In the genomic region with DNA sequence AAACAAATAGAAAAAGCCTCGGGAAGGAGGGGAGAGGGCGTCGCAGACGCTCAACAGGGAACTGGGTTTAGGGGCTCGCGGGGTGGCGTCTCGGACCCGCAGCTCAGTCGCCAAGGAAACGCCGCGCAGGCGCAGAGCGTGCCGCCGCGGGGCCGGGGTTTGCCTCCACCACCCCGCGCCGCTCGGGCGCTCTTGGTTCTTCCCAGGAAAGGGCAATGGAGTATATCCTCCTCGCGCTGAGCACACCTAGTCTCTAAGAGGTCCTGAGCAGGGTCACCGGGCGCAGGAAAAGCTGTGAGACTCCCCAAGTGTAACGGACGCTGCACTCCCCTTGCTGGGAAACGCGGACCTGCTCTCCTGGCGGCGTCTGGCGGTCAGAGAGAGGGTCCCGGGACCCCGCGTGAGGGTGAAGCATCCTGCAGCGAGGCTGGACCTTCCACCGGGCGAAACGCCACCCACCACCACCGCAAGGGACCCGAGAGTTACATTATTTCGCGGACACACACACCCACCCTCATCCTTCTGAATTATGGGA, we compare ENCODE assay signal across 8 cellular contexts. TPM values are rescaled to one million over a fixed set of nuclear protein-coding genes. Genes with fewer than 3 reads are reported as not detected.
DNase-seq lines count a peak whose midpoint lies in the region; ATAC-seq and TF ChIP-seq lines count a peak whose summit lies in the region.

No MANE protein-coding gene starts in this region.

- dilution Hi-C loops in mammary epithelial cell (cut with HindIII; ENCODE audit: low sequenced_read_pairs), result no loop called here

- no TSS peak for BruUV-seq in mammary epithelial cell (replicated peaks; lab: Mats Ljungman, UMichigan)

- intact Hi-C loops in mammary epithelial cell (cut with micrococcal nuclease), result no loop called here
- intact Hi-C loops in left colon (cut with DNase I, micrococcal nuclease), result no loop called here

- no peaks in the 10 kb centered on the region for H3K79me2 ChIP-seq in mammary epithelial cell (ENCODE audit: insufficient read depth, low read length)

- no peaks in the 10 kb centered on the region for H3K9me3 ChIP-seq in HAP-1
- H3K9me3 ChIP-seq in mammary epithelial cell (replicated peaks; ENCODE audit: insufficient read depth, low read length), result no peaks in the 10 kb centered on the region

- peak overlapping the region; percentile 73 for H3K4me3 ChIP-seq in HAP-1
- peak overlapping the region; percentile 64 to 74 (median 67) for H3K4me3 ChIP-seq in mammary epithelial cell (replicated peaks in 1 of 3; ENCODE audit: insufficient read depth in 1 of 3, low read depth in 2 of 3, low read length in 3 of 3)

- H2AFZ ChIP-seq in mammary epithelial cell (ENCODE audit: low read depth, low read length), result peak overlapping the region; percentile 99

- H4K20me1 ChIP-seq in mammary epithelial cell (ENCODE audit: insufficient read depth, low read length), result no peaks in the 10 kb centered on the region

- WGBS in mammary epithelial cell (ENCODE audit: low coverage, missing lambda C conversion rate), result 16% methylated on average over 6 of the region's 46 CpGs

- H3K27me3 ChIP-seq in HAP-1 (ENCODE audit: low read depth) (no peaks in the 10 kb centered on the region), mammary epithelial cell (ENCODE audit: insufficient read depth, low read length) (peaks cover 2% of the 10 kb centered on the region)

- peak; percentile 76 for ATAC-seq in left colon

- H3K4me1 ChIP-seq in HAP-1, result peaks cover 36% of the 10 kb centered on the region
- H3K4me1 ChIP-seq in mammary epithelial cell (ENCODE audit: insufficient read depth, low read length), result peaks cover 9% of the 10 kb centered on the region

- peak overlapping the region; percentile 33 for H3K9ac ChIP-seq in mammary epithelial cell (ENCODE audit: insufficient read depth, low read length)

- in situ Hi-C loops in HAP-1 (cut with MboI; ENCODE audit: low sequenced_read_pairs) (loop anchor here (10.0 kb wide), 1 partner anchor 111 kb away; the partner anchor contains the start of gene SLC33A1), mammary epithelial cell (cut with MboI; ENCODE audit: low sequenced_read_pairs in 2 of 2) (no loop called here)

- H3K27ac ChIP-seq in mammary epithelial cell (ENCODE audit: insufficient read depth, low read depth, low read length), result no peak overlapping the region

- TF ChIP-seq CTCF in mammary epithelial cell (conservative IDR thresholded peaks at IDR 0.05 in 1 of 2, IDR thresholded peaks at IDR 0.05 in 1 of 2; ENCODE audit: extremely low read depth in 1 of 2, insufficient read depth in 1 of 2, low read depth in 1 of 2, low read length in 2 of 2), result no peak

- DNase-seq in ELF-1 (ENCODE audit: low read depth, low spot score), result peak; percentile 85
- peak; percentile 81 to 91 for DNase-seq in HAP-1 (ENCODE audit: low spot score in 2 of 2)
- peak; percentile 72 for DNase-seq in NCI-H1105 (lab: John Stamatoyannopoulos, UW)
- DNase-seq in T-helper 9 cell, result peak; percentile 3
- peak; percentile 33 for DNase-seq in mammary epithelial cell
- DNase-seq in left colon, result peak; percentile 52 to 78
- DNase-seq in stimulated activated CD4-positive, alpha-beta T cell treated with anti-CD3 and anti-CD28 coated beads, Interleukin-2, amount 100 ng/mL, for 48 hours, result peak; percentile 36 to 57
- DNase-seq in UCSD-AML1 (lab: John Stamatoyannopoulos, UW; ENCODE audit: unreplicated experiment), result no peak

- H3K36me3 ChIP-seq in HAP-1 (replicated peaks) (no peaks in the 10 kb centered on the region; the same call in 1 of the 2 replicates), mammary epithelial cell (ENCODE audit: insufficient read depth, low read length) (no peaks in the 10 kb centered on the region)

- H3K4me2 ChIP-seq in mammary epithelial cell (ENCODE audit: insufficient read depth, low read depth, low read length), result peak overlapping the region; percentile 92

- CTCF ChIA-PET in mammary epithelial cell (lab: Charles Lee; ENCODE audit: low non-redundant PET), result no interaction called here

RNA-seq across cellular contexts. Expression of gene PLCH1, which starts 0.7 kb away (rescaled TPM):
- total RNA-seq in mammary epithelial cell (1 to 10 TPM in 1 of 2 donors, under 1 TPM in 1; 0.28 to 4.3 TPM), left colon (1 to 10 TPM; 7.1 to 8.5 TPM)
- 0.42 TPM for polyA plus RNA-seq in mammary epithelial cell
- polyA minus RNA-seq in mammary epithelial cell, result 7.7 TPM
